In genomic region chr11:2943711-2944118, GRCh38 we compare ENCODE assay signal across 14 cellular contexts. TPM values are rescaled to one million over a fixed set of nuclear protein-coding genes. Genes with fewer than 3 reads are reported as not detected.
A peak's percentile ranks its signal among the peaks of the same experiment; 100 is the strongest.
DNase-seq lines count a peak whose midpoint lies in the region; ATAC-seq, FAIRE-seq and TF ChIP-seq lines count a peak whose summit lies in the region.
"Had no signal": no experiment of that assay in that cellular context is flagged by ENCODE, and none has a peak within 500 bp of the region (broad histone marks: within the 10 kb centered on the region; RNA-seq: fewer than 3 reads in every experiment).

No MANE protein-coding gene starts in this region.

- 0 out of 2 replicates have a peak overlapping the region, but pooled peaks have one; percentile 16 for H2BK5ac ChIP-seq in H1 (ENCODE audit: low read depth, low read length)

- DNase-seq in activated CD4-positive, alpha-beta memory T cell treated with anti-CD3 and anti-CD28 coated beads for 36 hours: peak; percentile 44
- no peak for DNase-seq in activated CD4-positive, alpha-beta memory T cell treated with anti-CD3 and anti-CD28 coated beads, Interleukin-2, amount 10 ng/mL, durations not matched to agents 7 days and 5 days
- peak; percentile 37 for DNase-seq in NCI-H2196 treated with DMSO at 0.1 percent for 48 hours (lab: John Stamatoyannopoulos, UW; ENCODE audit: unreplicated experiment)
- DNase-seq in H1 (ENCODE audit: low read depth in 1 of 2, low spot score in 2 of 2): no peak
- DNase-seq in putamen (ENCODE audit: low spot score): peak; percentile 80
- no peak for DNase-seq in frontal cortex (ENCODE audit: low spot score in 2 of 2)
- DNase-seq: activated T-cell treated with anti-CD3 and anti-CD28 coated beads, Interleukin-2, amount 50 U/mL, for 4 hours; MG63 had no signal

- no peaks in the 10 kb centered on the region for H3K27me3 Mint-ChIP-seq in activated CD4-positive, alpha-beta memory T cell treated with anti-CD3 and anti-CD28 coated beads for 36 hours
- H3K27me3 Mint-ChIP-seq in activated CD4-positive, alpha-beta memory T cell treated with anti-CD3 and anti-CD28 coated beads, Interleukin-2, amount 10 ng/mL, durations not matched to agents 7 days and 5 days: no peaks in the 10 kb centered on the region

- no peak overlapping the region for H3K4me3 ChIP-seq in H1 (ENCODE audit: extremely low read depth in 1 of 4, insufficient read depth in 2 of 4, low read depth in 3 of 4, low read length in 4 of 4)
- H3K4me3 ChIP-seq: HAP-1, MG63, right lobe of liver had no signal

- no peak for FAIRE-seq in H1 (lab: Jason Lieb, UNC)
- FAIRE-seq in frontal cortex (lab: Jason Lieb, UNC): no peak
- FAIRE-seq: colon had no signal

- intact Hi-C loops in activated CD4-positive, alpha-beta memory T cell treated with anti-CD3 and anti-CD28 coated beads for 36 hours (cut with micrococcal nuclease): no loop called here

- peak overlapping the region; percentile 38 for H3K27ac Mint-ChIP-seq in activated CD4-positive, alpha-beta memory T cell treated with anti-CD3 and anti-CD28 coated beads for 36 hours
- no peak overlapping the region for H3K27ac Mint-ChIP-seq in activated CD4-positive, alpha-beta memory T cell treated with anti-CD3 and anti-CD28 coated beads, Interleukin-2, amount 10 ng/mL, durations not matched to agents 7 days and 5 days
- H3K27ac Mint-ChIP-seq: mesothelial cell of epicardium had no signal

- no peak overlapping the region for H3K18ac ChIP-seq in H1 (ENCODE audit: extremely low read depth, low read length)

- TF ChIP-seq RAD21 in H1 (IDR thresholded peaks at IDR 0.05 in 1 of 2, conservative IDR thresholded peaks at IDR 0.05 in 1 of 2; ENCODE audit: low read depth in 2 of 2, low read length in 2 of 2): no peak

- H3K9me3 ChIP-seq in H1 (ENCODE audit: insufficient read depth in 2 of 2, low read depth in 1 of 2, low read length in 1 of 2): peaks cover 5 to 15% of the 10 kb centered on the region in 2 experiments
- H3K9me3 ChIP-seq: MG63, right lobe of liver had no signal

- peaks cover 25 to 30% of the 10 kb centered on the region in 2 experiments for H4K20me1 ChIP-seq in H1 (replicated peaks in 1 of 2; ENCODE audit: control insufficient read depth in 1 of 2, insufficient read depth in 2 of 2, low read length in 2 of 2)

- no peak overlapping the region for H2BK120ac ChIP-seq in H1 (replicated peaks; ENCODE audit: low read depth, low read length)

- peaks cover 40% of the 10 kb centered on the region for H3K4me1 Mint-ChIP-seq in activated CD4-positive, alpha-beta memory T cell treated with anti-CD3 and anti-CD28 coated beads for 36 hours (ENCODE audit: low read depth)
- peaks cover 55% of the 10 kb centered on the region for H3K4me1 Mint-ChIP-seq in activated CD4-positive, alpha-beta memory T cell treated with anti-CD3 and anti-CD28 coated beads, Interleukin-2, amount 10 ng/mL, durations not matched to agents 7 days and 5 days

- POLR2A ChIA-PET in activated CD4-positive, alpha-beta memory T cell treated with anti-CD3 and anti-CD28 coated beads for 36 hours (lab: Charles Lee): interaction anchor here (2.0 kb wide), 1 partner anchor 14 kb away, joined by 11 read pairs; the partner anchor contains the start of gene PHLDA2
- POLR2A ChIA-PET in activated CD4-positive, alpha-beta memory T cell treated with anti-CD3 and anti-CD28 coated beads, Interleukin-2, amount 10 ng/mL, durations not matched to agents 7 days and 5 days (lab: Charles Lee): interaction anchor here (1.0 to 4.3 kb wide), 7 partner anchors 9 to 146 kb away, joined by 3 to 12 read pairs (median 4); a partner anchor contains a TSS
- POLR2A ChIA-PET in H1 (lab: Charles Lee; ENCODE audit: partially characterized antibody): interaction anchor here (1.1 to 2.9 kb wide), 3 partner anchors 10 to 23 kb away, joined by 3 to 13 read pairs (median 4); no protein-coding TSS in a partner anchor

- no peak overlapping the region for H3K4ac ChIP-seq in H1 (replicated peaks; ENCODE audit: insufficient read length, low read depth, low read length)

- no peaks in the 10 kb centered on the region for H3K27me3 ChIP-seq in H1 (replicated peaks in 1 of 4; ENCODE audit: control insufficient read depth in 3 of 4, extremely low read depth in 1 of 4, insufficient read depth in 3 of 4, low read length in 3 of 4)
- H3K27me3 ChIP-seq: MG63, right lobe of liver had no signal

- H4K8ac ChIP-seq in H1 (ENCODE audit: extremely low read depth, insufficient read depth, low read length): no peak overlapping the region

- no peak overlapping the region for H3K9ac ChIP-seq in H1 (replicated peaks in 1 of 4; ENCODE audit: extremely low read depth in 1 of 4, low read depth in 3 of 4, low read length in 3 of 4)

- H3K36me3 Mint-ChIP-seq in activated CD4-positive, alpha-beta memory T cell treated with anti-CD3 and anti-CD28 coated beads for 36 hours: peaks cover 44% of the 10 kb centered on the region
- peaks cover 58% of the 10 kb centered on the region for H3K36me3 Mint-ChIP-seq in activated CD4-positive, alpha-beta memory T cell treated with anti-CD3 and anti-CD28 coated beads, Interleukin-2, amount 10 ng/mL, durations not matched to agents 7 days and 5 days (ENCODE audit: low read depth)

- no peak overlapping the region for H2BK15ac ChIP-seq in H1 (ENCODE audit: low read length)

- H3K36me3 ChIP-seq in H1 (ENCODE audit: control insufficient read depth in 2 of 4, insufficient read depth in 4 of 4, low read length in 3 of 4): peaks cover 7 to 22% (median 16%) of the 10 kb centered on the region in 4 experiments; a peak in 6 of 8 replicates

- H3K79me1 ChIP-seq in H1 (ENCODE audit: low read depth, low read length): peaks cover 3% of the 10 kb centered on the region; the same call in 1 of the 2 replicates

- no peak overlapping the region for H2BK20ac ChIP-seq in H1 (ENCODE audit: low read length)

- no peak overlapping the region for H3K14ac ChIP-seq in H1 (ENCODE audit: insufficient read length)

- H3K23ac ChIP-seq in H1 (ENCODE audit: insufficient read length): no peak overlapping the region

- no peak overlapping the region for H2AK5ac ChIP-seq in H1 (ENCODE audit: low read depth, low read length)

- ATAC-seq in HG02610 (IDR thresholded peaks at IDR 0.05; ENCODE audit: unreplicated experiment) (no peak), GM21717 (IDR thresholded peaks at IDR 0.05; ENCODE audit: unreplicated experiment) (no peak)
- ATAC-seq: right lobe of liver had no signal

- no peak overlapping the region for H4K91ac ChIP-seq in H1 (replicated peaks; ENCODE audit: insufficient read length, low read length)

- TF ChIP-seq CTCF in H1 (IDR thresholded peaks at IDR 0.05; ENCODE audit: control extremely low read depth in 1 of 3, insufficient read depth in 1 of 3, low read depth in 1 of 3, low read length in 3 of 3): no peak

- CTCF ChIA-PET in activated CD4-positive, alpha-beta memory T cell treated with anti-CD3 and anti-CD28 coated beads for 36 hours (lab: Charles Lee): interaction anchor here (1.1 to 4.7 kb wide), 2 partner anchors 10 to 14 kb away, joined by 4 to 23 read pairs; partner anchors contain the start of gene PHLDA2
- CTCF ChIA-PET in activated CD4-positive, alpha-beta memory T cell treated with anti-CD3 and anti-CD28 coated beads, Interleukin-2, amount 10 ng/mL, durations not matched to agents 7 days and 5 days (lab: Charles Lee): interaction anchor here (0.7 kb wide), 1 partner anchor 46 kb away, joined by 3 read pairs; no protein-coding TSS in a partner anchor
- CTCF ChIA-PET in H1 (lab: Charles Lee; ENCODE audit: partially characterized antibody): interaction anchor here (0.6 to 4.9 kb wide), 3 partner anchors 9 to 545 kb away, joined by 3 to 33 read pairs (median 10); partner anchors contain the start of gene PHLDA2

- no peaks in the 10 kb centered on the region for H3K23me2 ChIP-seq in H1 (ENCODE audit: low read depth, low read length)

- TF ChIP-seq POLR2A in H1 (IDR thresholded peaks at IDR 0.05; ENCODE audit: control extremely low read depth in 1 of 2, low read depth in 2 of 2, low read length in 2 of 2): peak in 1 of 2 experiments; percentile 33; a peak in 1 of 3 replicates

- TF ChIP-seq EP300 in H1 (IDR thresholded peaks at IDR 0.05; ENCODE audit: borderline replicate concordance in 1 of 2, low read depth in 2 of 2, low read length in 2 of 2): no peak

- no peak overlapping the region for H2AFZ ChIP-seq in H1 (ENCODE audit: low read length)

- peaks cover 10% of the 10 kb centered on the region for H3K9me3 Mint-ChIP-seq in activated CD4-positive, alpha-beta memory T cell treated with anti-CD3 and anti-CD28 coated beads for 36 hours
- H3K9me3 Mint-ChIP-seq in activated CD4-positive, alpha-beta memory T cell treated with anti-CD3 and anti-CD28 coated beads, Interleukin-2, amount 10 ng/mL, durations not matched to agents 7 days and 5 days: peaks cover 9% of the 10 kb centered on the region

- WGBS in H1 (ENCODE audit: extremely low coverage in 1 of 2, insufficient coverage in 1 of 2, insufficient read length in 1 of 2, insufficient replicate concordance in 2 of 2, low coverage in 1 of 2, low lambda C conversion rate in 2 of 2, missing lambda C conversion rate in 1 of 2), 2 experiments: 91% methylated on average over 11 of the region's 12 CpGs; no CpG with 5 or more reads in 1 of the 2 experiments

- H3K4me1 ChIP-seq in H1 (replicated peaks in 1 of 4; ENCODE audit: control insufficient read depth in 3 of 4, insufficient read depth in 4 of 4, low read length in 3 of 4): peaks cover 0 to 30% (median 12%) of the 10 kb centered on the region in 4 experiments; a peak in 6 of 7 replicates
- H3K4me1 ChIP-seq: HAP-1 had no signal

- no peak overlapping the region for H2BK12ac ChIP-seq in H1 (ENCODE audit: low read depth, low read length)

- no peak overlapping the region for H3K4me3 Mint-ChIP-seq in activated CD4-positive, alpha-beta memory T cell treated with anti-CD3 and anti-CD28 coated beads for 36 hours
- no peak overlapping the region for H3K4me3 Mint-ChIP-seq in activated CD4-positive, alpha-beta memory T cell treated with anti-CD3 and anti-CD28 coated beads, Interleukin-2, amount 10 ng/mL, durations not matched to agents 7 days and 5 days
- H3K4me3 Mint-ChIP-seq: activated T-cell treated with anti-CD3 and anti-CD28 coated beads, Interleukin-2, amount 50 U/mL, for 4 hours; mesothelial cell of epicardium had no signal

- no peak overlapping the region for H3K4me2 ChIP-seq in H1 (ENCODE audit: insufficient read depth in 1 of 2, low read depth in 2 of 2, low read length in 2 of 2)

- no peak overlapping the region for H3K56ac ChIP-seq in H1 (replicated peaks; ENCODE audit: insufficient read length, low read depth, low read length)

- H3K27ac ChIP-seq in H1 (ENCODE audit: low read depth, low read length): no peak overlapping the region
- H3K27ac ChIP-seq: right lobe of liver had no signal

- no peak overlapping the region for H4K5ac ChIP-seq in H1 (ENCODE audit: insufficient read length, low read depth, low read length)

- H3K79me2 ChIP-seq in H1 (ENCODE audit: control insufficient read depth in 1 of 2, insufficient read depth in 2 of 2, low read length in 2 of 2): no peaks in the 10 kb centered on the region

RNA-seq across cellular contexts. Expression of gene PHLDA2, which starts 14.5 kb away (rescaled TPM):
- total RNA-seq in activated CD4-positive, alpha-beta memory T cell treated with anti-CD3 and anti-CD28 coated beads for 36 hours: 1 to 10 TPM; 7.6 to 8.3 TPM
- 1 to 10 TPM; 3.7 to 5.0 TPM for total RNA-seq in activated CD4-positive, alpha-beta memory T cell treated with anti-CD3 and anti-CD28 coated beads, Interleukin-2, amount 10 ng/mL, durations not matched to agents 7 days and 5 days
- 5.2 and 5.4 TPM in 2 replicates for total RNA-seq in H1 (2021; fragmentation: NEBNext Ultra II Directional; extraction: Animal tissue kit (Norgen Biotek cat#: 25700))
- 7.6 and 11.6 TPM in 2 replicates for polyA plus RNA-seq in H1 (2011; rRNA removed)
- 5.3 TPM for polyA plus RNA-seq in H1 (2011; cell fraction: cytosol; rRNA removed)
- 8.3 TPM for polyA plus RNA-seq in H1 (2011; cell fraction: nucleus; rRNA removed)
- 3.0 to 7.5 TPM (median 5.8 TPM) in 4 replicates for polyA plus RNA-seq in H1 (2012, experiment 1 of 2)
- polyA plus RNA-seq in H1 (2012, experiment 2 of 2): 6.4 TPM
- 15.6 TPM for polyA plus RNA-seq in H1 (2013, experiment 1 of 2)
- polyA plus RNA-seq in H1 (2013, experiment 2 of 2): 14.7 TPM
- 0.24 TPM in 1 of 2 replicates, not detected in the other for polyA minus RNA-seq in H1 (2011; rRNA and poly(A)+ RNA removed)
- 3.5 TPM for polyA minus RNA-seq in H1 (2011; cell fraction: cytosol; rRNA and poly(A)+ RNA removed)
- polyA minus RNA-seq in H1 (2011; cell fraction: nucleus; rRNA and poly(A)+ RNA removed): 13.2 TPM
- not detected for total RNA-seq in frontal cortex

RNA-seq across cellular contexts. Expression of gene NAP1L4, which starts 48.4 kb away (rescaled TPM):
- total RNA-seq in activated CD4-positive, alpha-beta memory T cell treated with anti-CD3 and anti-CD28 coated beads for 36 hours: 100 to 1,000 TPM; 261 to 263 TPM
- total RNA-seq in activated CD4-positive, alpha-beta memory T cell treated with anti-CD3 and anti-CD28 coated beads, Interleukin-2, amount 10 ng/mL, durations not matched to agents 7 days and 5 days: 100 to 1,000 TPM; 299 to 314 TPM
- total RNA-seq in H1 (2021; fragmentation: NEBNext Ultra II Directional; extraction: Animal tissue kit (Norgen Biotek cat#: 25700)): 190 and 194 TPM in 2 replicates
- polyA plus RNA-seq in H1 (2011; rRNA removed): 75.8 and 81.4 TPM in 2 replicates
- 105 TPM for polyA plus RNA-seq in H1 (2011; cell fraction: cytosol; rRNA removed)
- polyA plus RNA-seq in H1 (2011; cell fraction: nucleus; rRNA removed): 118 TPM
- polyA plus RNA-seq in H1 (2012, experiment 1 of 2): 128 to 175 TPM (median 137 TPM) in 4 replicates
- polyA plus RNA-seq in H1 (2012, experiment 2 of 2): 37.8 TPM
- 102 TPM for polyA plus RNA-seq in H1 (2013, experiment 1 of 2)
- polyA plus RNA-seq in H1 (2013, experiment 2 of 2): 96.1 TPM
- 80.9 and 95.4 TPM in 2 replicates for polyA minus RNA-seq in H1 (2011; rRNA and poly(A)+ RNA removed)
- polyA minus RNA-seq in H1 (2011; cell fraction: cytosol; rRNA and poly(A)+ RNA removed): 46.7 TPM
- polyA minus RNA-seq in H1 (2011; cell fraction: nucleus; rRNA and poly(A)+ RNA removed): 103 TPM
- 245 TPM for total RNA-seq in frontal cortex

RNA-seq across cellular contexts. Expression of gene CDKN1C, which starts 58.1 kb away (rescaled TPM):
- under 1 TPM; 0.41 to 0.69 TPM for total RNA-seq in activated CD4-positive, alpha-beta memory T cell treated with anti-CD3 and anti-CD28 coated beads for 36 hours
- under 1 TPM; 0.55 to 0.60 TPM for total RNA-seq in activated CD4-positive, alpha-beta memory T cell treated with anti-CD3 and anti-CD28 coated beads, Interleukin-2, amount 10 ng/mL, durations not matched to agents 7 days and 5 days
- total RNA-seq in H1 (2021; fragmentation: NEBNext Ultra II Directional; extraction: Animal tissue kit (Norgen Biotek cat#: 25700)): 12.8 and 16.2 TPM in 2 replicates
- polyA plus RNA-seq in H1 (2011; rRNA removed): 14.1 and 21.8 TPM in 2 replicates
- polyA plus RNA-seq in H1 (2011; cell fraction: cytosol; rRNA removed): 13.5 TPM
- polyA plus RNA-seq in H1 (2011; cell fraction: nucleus; rRNA removed): 19.1 TPM
- 5.5 to 12.0 TPM (median 10.3 TPM) in 4 replicates for polyA plus RNA-seq in H1 (2012, experiment 1 of 2)
- polyA plus RNA-seq in H1 (2012, experiment 2 of 2): 12.8 TPM
- 12.8 TPM for polyA plus RNA-seq in H1 (2013, experiment 1 of 2)
- polyA plus RNA-seq in H1 (2013, experiment 2 of 2): 10.8 TPM
- polyA minus RNA-seq in H1 (2011; rRNA and poly(A)+ RNA removed): 1.7 and 2.9 TPM in 2 replicates
- 16.9 TPM for polyA minus RNA-seq in H1 (2011; cell fraction: cytosol; rRNA and poly(A)+ RNA removed)
- 23.8 TPM for polyA minus RNA-seq in H1 (2011; cell fraction: nucleus; rRNA and poly(A)+ RNA removed)
- 36.7 TPM for total RNA-seq in frontal cortex

Comparison
In these comparisons a context has a peak if more than half of its experiments do, and no peak if none do; other contexts are left out.
1. DNase-seq: peak in activated CD4-positive, alpha-beta memory T cell treated with anti-CD3 and anti-CD28 coated beads for 36 hours (single experiment), NCI-H2196 treated with DMSO at 0.1 percent for 48 hours (single experiment) and putamen (single experiment); none in activated CD4-positive, alpha-beta memory T cell treated with anti-CD3 and anti-CD28 coated beads, Interleukin-2, amount 10 ng/mL, durations not matched to agents 7 days and 5 days (single experiment), H1 (0 of 2) and frontal cortex (0 of 2).